Comparison of ENCODE assay signal across 8 cellular contexts in the genomic region with DNA sequence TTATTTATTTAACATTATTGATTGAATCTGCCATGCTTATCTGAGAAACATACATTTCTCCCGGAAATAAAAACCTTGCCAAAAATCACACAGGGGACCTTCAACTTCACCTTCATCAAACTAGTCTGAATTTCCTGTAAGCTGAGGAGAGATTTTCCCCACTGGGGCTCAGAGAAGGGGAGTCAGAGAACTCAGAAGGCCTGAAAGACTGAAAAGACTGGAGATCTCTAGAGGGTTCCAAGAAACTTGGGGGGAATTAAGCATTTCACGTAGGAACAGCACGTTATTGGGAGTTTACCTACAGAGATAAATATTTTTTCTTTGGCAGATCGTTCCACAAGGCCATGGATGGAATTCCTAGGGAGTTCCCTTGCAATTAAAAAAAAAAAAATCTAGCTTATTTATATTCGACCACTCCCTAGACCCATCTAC. TPM values are rescaled to one million over a fixed set of nuclear protein-coding genes. Genes with fewer than 3 reads are reported as not detected.
A peak's percentile ranks its signal among the peaks of the same experiment; 100 is the strongest.
DNase-seq lines count a peak whose midpoint lies in the region; ATAC-seq lines count a peak whose summit lies in the region.

No MANE protein-coding gene starts in this region.

- intact Hi-C loops in activated CD4-positive, alpha-beta T cell treated with anti-CD3 and anti-CD28 coated beads, Interleukin-2, amount 10 ng/mL, durations not matched to agents 24 days and 14 days (cut with micrococcal nuclease) = loop anchor here (1.0 to 5.0 kb wide), 4 partner anchors 108 to 472 kb away; partner anchors contain the start of genes BPTF, HELZ, KPNA2 and PSMD12

- H3K27me3 Mint-ChIP-seq in activated CD4-positive, alpha-beta T cell treated with anti-CD3 and anti-CD28 coated beads, Interleukin-2, amount 10 ng/mL, durations not matched to agents 24 days and 14 days = peaks cover 4% of the 10 kb centered on the region
- peaks cover 4% of the 10 kb centered on the region for H3K27me3 Mint-ChIP-seq in activated T-cell treated with anti-CD3 and anti-CD28 coated beads, Interleukin-2, amount 50 U/mL, for 72 hours (ENCODE audit: low read depth)

- H3K9ac ChIP-seq in iPS-18a (ENCODE audit: low read length) (peak overlapping the region; percentile 78), stomach smooth muscle (ENCODE audit: low read length in 2 of 2) (peak overlapping the region; percentile 84 to 87)

- H3K36me3 ChIP-seq in iPS-18a (ENCODE audit: control insufficient read depth, low read depth, low read length) = peaks cover 24% of the 10 kb centered on the region
- peaks cover 3 to 14% of the 10 kb centered on the region in 2 donors for H3K36me3 ChIP-seq in stomach smooth muscle (ENCODE audit: control insufficient read depth in 2 of 2, insufficient read depth in 2 of 2, low read length in 2 of 2)

- peaks cover 3% of the 10 kb centered on the region for H3K4me1 ChIP-seq in iPS-18a (ENCODE audit: control insufficient read depth, low read depth, low read length)
- H3K4me1 ChIP-seq in stomach smooth muscle (ENCODE audit: control insufficient read depth, insufficient read depth, low read length) = peaks cover 16% of the 10 kb centered on the region

- peak overlapping the region; percentile 96 for H3K27ac Mint-ChIP-seq in activated CD4-positive, alpha-beta T cell treated with anti-CD3 and anti-CD28 coated beads, Interleukin-2, amount 10 ng/mL, durations not matched to agents 24 days and 14 days
- H3K27ac Mint-ChIP-seq in activated T-cell treated with anti-CD3 and anti-CD28 coated beads, Interleukin-2, amount 50 U/mL, for 72 hours = peak overlapping the region; percentile 100

- peak overlapping the region; percentile 90 for H3K4me3 Mint-ChIP-seq in activated CD4-positive, alpha-beta T cell treated with anti-CD3 and anti-CD28 coated beads, Interleukin-2, amount 10 ng/mL, durations not matched to agents 24 days and 14 days
- H3K4me3 Mint-ChIP-seq in activated T-cell treated with anti-CD3 and anti-CD28 coated beads, Interleukin-2, amount 50 U/mL, for 72 hours = peak overlapping the region; percentile 99 to 100

- H3K36me3 Mint-ChIP-seq in activated CD4-positive, alpha-beta T cell treated with anti-CD3 and anti-CD28 coated beads, Interleukin-2, amount 10 ng/mL, durations not matched to agents 24 days and 14 days (ENCODE audit: low read depth) = peaks cover 24% of the 10 kb centered on the region
- H3K36me3 Mint-ChIP-seq in activated T-cell treated with anti-CD3 and anti-CD28 coated beads, Interleukin-2, amount 50 U/mL, for 72 hours (ENCODE audit: insufficient read depth in 2 of 2) = peaks cover 2 to 14% of the 10 kb centered on the region in 2 donors

- ATAC-seq in activated T-cell treated with anti-CD3 and anti-CD28 coated beads, Interleukin-2, amount 50 U/mL, for 72 hours (replicated peaks in 1 of 2) = no peak
- ATAC-seq in GM18858 (IDR thresholded peaks at IDR 0.05; ENCODE audit: unreplicated experiment) = no peak

- H3K4me3 ChIP-seq in iPS-18a (ENCODE audit: low read length) (peak overlapping the region; percentile 65), stomach smooth muscle (ENCODE audit: low read length in 2 of 2) (peak overlapping the region; percentile 100)

- H3K9me3 Mint-ChIP-seq in activated CD4-positive, alpha-beta T cell treated with anti-CD3 and anti-CD28 coated beads, Interleukin-2, amount 10 ng/mL, durations not matched to agents 24 days and 14 days = peaks cover 5% of the 10 kb centered on the region
- no peaks in the 10 kb centered on the region for H3K9me3 Mint-ChIP-seq in activated T-cell treated with anti-CD3 and anti-CD28 coated beads, Interleukin-2, amount 50 U/mL, for 72 hours

- H3K4me1 Mint-ChIP-seq in activated CD4-positive, alpha-beta T cell treated with anti-CD3 and anti-CD28 coated beads, Interleukin-2, amount 10 ng/mL, durations not matched to agents 24 days and 14 days = peaks cover 16% of the 10 kb centered on the region
- H3K4me1 Mint-ChIP-seq in activated T-cell treated with anti-CD3 and anti-CD28 coated beads, Interleukin-2, amount 50 U/mL, for 72 hours (ENCODE audit: low read depth) = peaks cover 29% of the 10 kb centered on the region

- H3K27me3 ChIP-seq in iPS-18a (ENCODE audit: control insufficient read depth, insufficient read depth, low read length) (no peaks in the 10 kb centered on the region), stomach smooth muscle (ENCODE audit: control insufficient read depth in 1 of 2, insufficient read depth in 2 of 2, low read length in 2 of 2) (no peaks in the 10 kb centered on the region)

- H3K9me3 ChIP-seq in iPS-18a (ENCODE audit: control insufficient read depth, low read depth, low read length) (no peaks in the 10 kb centered on the region), stomach smooth muscle (ENCODE audit: control insufficient read depth in 2 of 2, low read length in 2 of 2) (no peaks in the 10 kb centered on the region)

- H3K27ac ChIP-seq in iPS-18a (ENCODE audit: low read length) (peak overlapping the region; percentile 76), stomach smooth muscle (ENCODE audit: low read length) (peak overlapping the region; percentile 94)

- no peak for DNase-seq in activated CD4-positive, alpha-beta T cell treated with anti-CD3 and anti-CD28 coated beads, Interleukin-2, amount 10 ng/mL, durations not matched to agents 24 days and 14 days
- no peak for DNase-seq in activated CD4-positive, alpha-beta T cell treated with anti-CD3 and anti-CD28 coated beads, Interleukin-2, amount 50 U/mL, for 4 hours
- DNase-seq in activated T-cell treated with anti-CD3 and anti-CD28 coated beads, Interleukin-2, amount 50 U/mL, for 72 hours = peak in 1 of 2 donors; percentile 17
- no peak for DNase-seq in RKO (ENCODE audit: low spot score)
- DNase-seq in DMS114 treated with DMSO at 0.1 percent for 48 hours (lab: John Stamatoyannopoulos, UW; ENCODE audit: unreplicated experiment) = no peak

RNA-seq across cellular contexts. Expression of gene NOL11, which starts 0.5 kb away (rescaled TPM):
- 110 and 118 TPM in 2 replicates for total RNA-seq in activated CD4-positive, alpha-beta T cell treated with anti-CD3 and anti-CD28 coated beads, Interleukin-2, amount 10 ng/mL, durations not matched to agents 24 days and 14 days
- 10 to 100 TPM; 47.7 to 63.6 TPM for total RNA-seq in activated T-cell treated with anti-CD3 and anti-CD28 coated beads, Interleukin-2, amount 50 U/mL, for 72 hours
